In the genomic region with DNA sequence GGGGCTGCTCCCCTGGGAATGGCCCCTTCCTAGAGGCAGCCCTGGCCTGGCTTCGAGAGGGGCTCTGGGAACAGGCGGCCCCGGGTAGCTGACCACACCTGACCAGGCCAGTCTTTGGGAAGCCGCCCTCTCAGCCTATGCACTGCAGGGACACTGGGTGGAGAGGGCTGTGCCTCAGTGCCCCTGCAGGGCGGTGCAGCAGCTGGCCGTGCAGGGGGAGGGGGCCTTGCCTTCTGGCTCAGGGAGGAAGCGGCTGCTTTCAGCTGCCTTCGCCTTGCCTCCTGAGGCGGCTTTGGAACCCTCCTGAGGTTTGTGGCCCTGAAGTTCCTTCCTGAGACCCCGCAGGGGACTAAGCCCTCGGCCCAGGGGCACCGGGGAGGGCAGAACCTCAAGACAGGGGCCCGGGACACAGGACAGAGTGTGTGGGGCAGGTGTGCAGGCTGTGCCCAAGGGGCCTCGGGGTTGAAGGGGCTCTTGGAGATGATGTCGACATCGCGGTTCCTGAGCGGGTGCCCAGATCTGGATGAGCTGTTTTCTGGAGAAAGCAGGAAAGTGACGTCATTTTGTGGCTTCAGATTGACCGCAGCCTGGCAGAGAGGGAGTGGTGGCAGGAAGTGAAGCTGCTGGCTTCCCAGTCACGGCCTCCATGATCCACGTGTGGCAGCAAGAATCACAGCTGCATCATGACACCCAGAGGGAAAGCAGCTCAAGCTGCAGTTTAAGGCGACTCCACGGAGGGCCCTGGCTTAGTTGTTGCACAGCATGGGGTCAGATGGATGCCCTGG, we compare ENCODE assay signal across 8 cellular contexts. TPM values are rescaled to one million over a fixed set of nuclear protein-coding genes. Genes with fewer than 3 reads are reported as not detected.
DNase-seq lines count a peak whose midpoint lies in the region; ATAC-seq and TF ChIP-seq lines count a peak whose summit lies in the region.

No MANE protein-coding gene starts in this region.

- H3K27ac ChIP-seq in RWPE2 (ENCODE audit: poor library complexity, severe bottlenecking): peak overlapping the region; percentile 83
- H3K27ac ChIP-seq in gastrocnemius medialis: peak overlapping the region; percentile 7 to 57 (median 36)

- H3K4me3 ChIP-seq in RWPE2 (ENCODE audit: severe bottlenecking) (no peak overlapping the region), gastrocnemius medialis (no peak overlapping the region), H7 (ENCODE audit: insufficient read depth, low read depth, low read length) (no peak overlapping the region)

- TF ChIP-seq POLR2A in gastrocnemius medialis (IDR thresholded peaks at IDR 0.05): peak in 1 of 2 donors; percentile 21

- peak; percentile 66 for ATAC-seq in RWPE2 (ENCODE audit: low read depth)
- ATAC-seq in gastrocnemius medialis: peak; percentile 9 to 15
- no peak for ATAC-seq in HG03196 (IDR thresholded peaks at IDR 0.05; ENCODE audit: unreplicated experiment)

- H3K9me3 ChIP-seq in RWPE2 (ENCODE audit: severe bottlenecking) (no peaks in the 10 kb centered on the region), gastrocnemius medialis (no peaks in the 10 kb centered on the region)

- TF ChIP-seq CTCF in RWPE2 (IDR thresholded peaks at IDR 0.05; ENCODE audit: poor library complexity, severe bottlenecking): no peak
- no peak for TF ChIP-seq CTCF in gastrocnemius medialis (IDR thresholded peaks at IDR 0.05 in 4 of 5, conservative IDR thresholded peaks at IDR 0.05 in 1 of 5)

- peak; percentile 96 for DNase-seq in GM03348 (ENCODE audit: low spot score)
- peak; percentile 95 for DNase-seq in RWPE2 (ENCODE audit: low spot score)
- peak; percentile 77 for DNase-seq in activated T-helper 9 cell treated with anti-CD3 and anti-CD28 coated beads, Interleukin-2, amount 50 U/mL, for 16 hours (ENCODE audit: low read depth)
- DNase-seq in globus pallidus (ENCODE audit: low spot score): peak; percentile 58
- DNase-seq in gastrocnemius medialis: peak; percentile 55 to 78
- DNase-seq in NCI-H1417 treated with DMSO at 0.1 percent for 48 hours (lab: John Stamatoyannopoulos, UW): no peak
- no peak for DNase-seq in H7

- H3K4me1 ChIP-seq in RWPE2 (ENCODE audit: insufficient read depth, poor library complexity, severe bottlenecking) (peaks cover 35% of the 10 kb centered on the region), gastrocnemius medialis (peaks cover 22 to 27% of the 10 kb centered on the region in 2 donors)

- H3K27me3 ChIP-seq in RWPE2 (ENCODE audit: insufficient read depth, poor library complexity, severe bottlenecking): no peaks in the 10 kb centered on the region
- no peaks in the 10 kb centered on the region for H3K27me3 ChIP-seq in gastrocnemius medialis
- H3K27me3 ChIP-seq in H7 (ENCODE audit: control insufficient read depth, insufficient read depth, low read length): peaks cover 12% of the 10 kb centered on the region

- H3K36me3 ChIP-seq in RWPE2 (ENCODE audit: low read depth) (no peaks in the 10 kb centered on the region), gastrocnemius medialis (no peaks in the 10 kb centered on the region), H7 (replicated peaks; ENCODE audit: control insufficient read depth, insufficient read depth, low read length) (no peaks in the 10 kb centered on the region)

- in situ Hi-C loops in gastrocnemius medialis (cut with MboI; ENCODE audit: low sequenced_read_pairs in 4 of 4): no loop called here

- intact Hi-C loops in gastrocnemius medialis (cut with DNase I; ENCODE audit: low total_unique reads): no loop called here

RNA-seq across cellular contexts. Expression of a gene that starts 17.7 kb away (rescaled TPM):
- total RNA-seq in gastrocnemius medialis: 1 to 10 TPM in 3 of 4 donors, under 1 TPM in 1; 0.90 to 2.1 (median 1.2) TPM
- total RNA-seq in H7 (2014; rRNA removed; shearing (Covaris generic)): 1.3 and 1.9 TPM in 2 replicates

RNA-seq across cellular contexts. Expression of a gene that starts 21.4 kb away (rescaled TPM):
- total RNA-seq in gastrocnemius medialis: 1 to 10 TPM in 1 of 4 donors, under 1 TPM in 3; 0.13 to 1.3 (median 0.34) TPM
- 25.0 and 29.2 TPM in 2 replicates for total RNA-seq in H7 (2014; rRNA removed; shearing (Covaris generic))

RNA-seq across cellular contexts. Expression of a gene that starts 29.0 kb away (rescaled TPM):
- not detected for total RNA-seq in gastrocnemius medialis
- total RNA-seq in H7 (2014; rRNA removed; shearing (Covaris generic)): 8.8 and 13.4 TPM in 2 replicates

RNA-seq across cellular contexts. Expression of a gene that starts 49.7 kb away (rescaled TPM):
- total RNA-seq in gastrocnemius medialis: 10 to 100 TPM; 21.5 to 43.8 (median 36.5) TPM
- 46.4 and 47.1 TPM in 2 replicates for total RNA-seq in H7 (2014; rRNA removed; shearing (Covaris generic))

RNA-seq across cellular contexts. Expression of a gene that starts 49.7 kb away (rescaled TPM):
- total RNA-seq in gastrocnemius medialis: 10 to 100 TPM; 25.0 to 49.5 (median 41.9) TPM
- 46.9 and 48.7 TPM in 2 replicates for total RNA-seq in H7 (2014; rRNA removed; shearing (Covaris generic))

Comparison
In these comparisons a context has a peak if more than half of its experiments do, and no peak if none do; other contexts are left out.
1. DNase-seq: peak in GM03348 (single experiment), RWPE2 (single experiment), activated T-helper 9 cell treated with anti-CD3 and anti-CD28 coated beads, Interleukin-2, amount 50 U/mL, for 16 hours (single experiment), globus pallidus (single experiment) and gastrocnemius medialis (2 of 2); none in NCI-H1417 treated with DMSO at 0.1 percent for 48 hours (single experiment) and H7 (single experiment).
2. RNA of a gene that starts 21.4 kb away (total RNA-seq): 25.0 to 29.2 TPM in H7; 0.13 to 1.3 TPM in gastrocnemius medialis; every median in the first group is over 10 times any median in the second.